8 cellular contexts compared by ENCODE assay signal in genomic region chr1:151061012-151061401, GRCh38. TPM values are rescaled to one million over a fixed set of nuclear protein-coding genes. Genes with fewer than 3 reads are reported as not detected.
DNase-seq lines count a peak whose midpoint lies in the region; ATAC-seq and TF ChIP-seq lines count a peak whose summit lies in the region.

No MANE protein-coding gene starts in this region.

- H3K27me3 ChIP-seq in ascending aorta, result no peaks in the 10 kb centered on the region

- ATAC-seq in HG03457 (IDR thresholded peaks at IDR 0.05; ENCODE audit: unreplicated experiment), result no peak
- no peak for ATAC-seq in GM21367 (IDR thresholded peaks at IDR 0.05; ENCODE audit: unreplicated experiment)

- DNase-seq in DMS 273 treated with DMSO at 0.1 percent for 48 hours (lab: John Stamatoyannopoulos, UW) (peak; percentile 98), M059J (ENCODE audit: low read depth) (peak; percentile 47), ascending aorta (ENCODE audit: low spot score in 2 of 2) (no peak), medulla oblongata (ENCODE audit: extremely low spot score) (no peak), D341Med (ENCODE audit: low spot score) (no peak)

- H3K9me3 ChIP-seq in ascending aorta, result no peaks in the 10 kb centered on the region

- peak overlapping the region; percentile 90 to 97 (median 94) for H3K4me3 Mint-ChIP-seq in nephron

- H3K4me3 ChIP-seq in ascending aorta, result peak overlapping the region in 1 of 2 donors; percentile 93

- peaks cover 0 to 32% of the 10 kb centered on the region in 2 donors for H3K4me1 ChIP-seq in ascending aorta

- peak overlapping the region; percentile 96 for H3K27ac ChIP-seq in ascending aorta

- peaks cover 57% of the 10 kb centered on the region for H3K4me1 Mint-ChIP-seq in nephron

- peaks cover 2 to 8% of the 10 kb centered on the region in 2 donors for H3K36me3 ChIP-seq in ascending aorta

- H3K27ac Mint-ChIP-seq in nephron, result peak overlapping the region; percentile 92 to 98 (median 95)

- H3K36me3 Mint-ChIP-seq in nephron (ENCODE audit: low read depth), result peaks cover 23% of the 10 kb centered on the region

- intact Hi-C loops in ascending aorta (cut with DNase I), result no loop called here

- TF ChIP-seq CTCF in ascending aorta (IDR thresholded peaks at IDR 0.05) (no peak), nephron (IDR thresholded peaks at IDR 0.05; ENCODE audit: unreplicated experiment in 3 of 3) (no peak)

- H3K27me3 Mint-ChIP-seq in nephron (ENCODE audit: low read depth), result no peaks in the 10 kb centered on the region

- H3K9me3 Mint-ChIP-seq in nephron, result no peaks in the 10 kb centered on the region

RNA-seq across cellular contexts. Expression of gene MLLT11, which starts 0.8 kb away (rescaled TPM):
- 43.2 and 46.5 TPM in 2 replicates for total RNA-seq in M059J (2014; rRNA removed; shearing (Covaris generic))
- total RNA-seq in ascending aorta, result 3.6 TPM

RNA-seq across cellular contexts. Expression of gene CDC42SE1, which starts 1.6 kb away (rescaled TPM):
- 56.2 and 65.4 TPM in 2 replicates for total RNA-seq in M059J (2014; rRNA removed; shearing (Covaris generic))
- total RNA-seq in ascending aorta, result 42.4 TPM

RNA-seq across cellular contexts. Expression of gene GABPB2, which starts 9.6 kb away (rescaled TPM):
- total RNA-seq in M059J (2014; rRNA removed; shearing (Covaris generic)), result 6.2 and 11.4 TPM in 2 replicates
- total RNA-seq in ascending aorta, result 3.7 TPM

RNA-seq across cellular contexts. Expression of gene C1orf56, which starts 13.5 kb away (rescaled TPM):
- 2.3 and 3.6 TPM in 2 replicates for total RNA-seq in M059J (2014; rRNA removed; shearing (Covaris generic))
- 11.4 TPM for total RNA-seq in ascending aorta

RNA-seq across cellular contexts. Expression of gene BNIPL, which starts 24.6 kb away (rescaled TPM):
- total RNA-seq in M059J (2014; rRNA removed; shearing (Covaris generic)), result 0.10 and 0.17 TPM in 2 replicates
- not detected for total RNA-seq in ascending aorta

Comparison
In these comparisons a context has a peak if more than half of its experiments do, and no peak if none do; other contexts are left out.
1. DNase-seq: peak in DMS 273 treated with DMSO at 0.1 percent for 48 hours (single experiment) and M059J (single experiment); none in ascending aorta (0 of 2), medulla oblongata (single experiment) and D341Med (single experiment).